Comparison of ENCODE assay signal across 21 cellular contexts in the genomic region with DNA sequence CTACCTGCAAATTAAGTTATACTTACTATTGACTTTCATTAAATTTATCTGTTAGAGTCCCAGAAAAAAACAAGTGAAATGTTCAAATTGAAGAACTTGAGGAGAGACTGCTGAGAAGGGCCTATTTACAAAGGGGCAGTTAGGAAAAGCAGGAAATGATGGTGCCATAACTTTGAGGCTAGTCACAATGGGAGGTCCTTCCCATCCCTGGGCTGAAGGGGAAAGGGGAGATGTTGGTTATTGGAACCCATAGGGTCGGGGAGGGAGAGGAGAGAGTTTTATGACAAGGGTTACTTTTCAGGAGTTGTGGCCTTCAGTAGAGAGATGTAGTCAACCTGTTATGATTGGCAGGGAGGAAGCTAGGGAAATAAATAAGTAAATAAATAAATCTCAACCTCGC.
"Had no signal": no experiment of that assay in that cellular context is flagged by ENCODE, and none has a peak within 500 bp of the region (broad histone marks: within the 10 kb centered on the region; RNA-seq: fewer than 3 reads in every experiment).

No MANE protein-coding gene starts in this region.

- H2AFZ ChIP-seq: PC-9 had no signal

- ATAC-seq: activated CD8-positive, alpha-beta T cell treated with anti-CD3 and anti-CD28 coated beads for 36 hours; Right ventricle myocardium inferior had no signal

- H3K4me2 ChIP-seq: PC-9 had no signal

- H3K9me3 ChIP-seq: ascending aorta had no signal

- H3K36me3 ChIP-seq: ascending aorta had no signal

- H3K27ac ChIP-seq: ascending aorta, PC-9, RWPE1, SK-N-MC had no signal

- H3K4me3 ChIP-seq: ascending aorta, PC-9, SK-N-MC had no signal

- DNase-seq: activated CD4-positive, alpha-beta T cell treated with anti-CD3 and anti-CD28 coated beads, Interleukin-2, amount 10 ng/mL, durations not matched to agents 24 days and 14 days; activated CD4-positive, alpha-beta T cell treated with anti-CD3 and anti-CD28 coated beads, Interleukin-2, amount 50 U/mL, for 4 hours; activated CD8-positive, alpha-beta T cell treated with anti-CD3 and anti-CD28 coated beads for 36 hours; activated gamma-delta T cell; activated naive CD4-positive, alpha-beta T cell treated with Interleukin-2 at 50 U/mL for 16 hours; activated naive CD8-positive, alpha-beta T cell treated with anti-CD3 and anti-CD28 coated beads, Interleukin-2, amount 10 ng/mL, durations not matched to agents 7 days and 5 days; activated T-cell treated with anti-CD3 and anti-CD28 coated beads, Interleukin-2, amount 50 U/mL, for 24 hours; amygdala; NCI-H1105; NCI-H1417 treated with DMSO at 0.1 percent for 48 hours; NCI-H187 treated with DMSO at 0.1 percent for 48 hours; NCI-H2081; NCI-H226; NCI-H446 treated with DMSO at 0.1 percent for 48 hours; NCI-H524 treated with DMSO at 0.1 percent for 48 hours; PC-9; T1000 had no signal

- H3K27me3 ChIP-seq: ascending aorta had no signal

- H3K4me1 ChIP-seq: ascending aorta had no signal
